19 cellular contexts compared by ENCODE assay signal in the genomic region with DNA sequence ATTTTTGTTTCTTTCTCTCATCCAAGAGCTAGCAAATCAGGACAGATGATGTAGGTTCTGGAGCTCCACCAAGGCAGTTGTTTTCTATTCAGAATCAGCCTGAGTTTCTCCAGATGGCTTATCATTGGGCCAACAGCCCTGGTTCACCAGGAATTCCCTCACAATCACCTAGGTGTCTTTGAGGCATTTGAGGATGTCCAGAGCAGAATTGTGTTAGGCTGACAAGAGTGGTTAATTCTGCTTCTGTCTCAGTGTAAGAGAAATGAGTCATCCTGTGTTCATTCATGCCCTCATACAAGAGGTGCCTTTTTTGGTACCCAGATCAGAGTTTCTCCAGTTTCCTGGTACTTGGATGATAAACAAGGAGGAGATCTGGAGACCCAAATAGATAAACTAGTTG.
"Had no signal": no experiment of that assay in that cellular context is flagged by ENCODE, and none has a peak within 500 bp of the region (broad histone marks: within the 10 kb centered on the region; RNA-seq: fewer than 3 reads in every experiment).

No MANE protein-coding gene starts in this region.

- H3K4me3 ChIP-seq: ascending aorta, colonic mucosa, hepatocyte, smooth muscle cell, transverse colon had no signal

- DNase-seq: activated CD4-positive, alpha-beta T cell treated with anti-CD3 and anti-CD28 coated beads for 48 hours; activated CD8-positive, alpha-beta memory T cell treated with anti-CD3 and anti-CD28 coated beads, Interleukin-2, amount 10 ng/mL, durations not matched to agents 7 days and 5 days; activated CD8-positive, alpha-beta T cell treated with anti-CD3 and anti-CD28 coated beads for 36 hours; activated gamma-delta T cell treated with Interleukin-2 at 50 U/mL for 16 hours; colonic mucosa; foreskin keratinocyte; left cardiac atrium; mesenchymal stem cell; occipital lobe; stimulated activated CD4-positive, alpha-beta T cell treated with anti-CD3 and anti-CD28 coated beads, Interleukin-2, amount 100 ng/mL, for 48 hours; stimulated activated CD8-positive, alpha-beta memory T cell treated with anti-CD3 and anti-CD28 coated beads, Interleukin-4, amount 100 ng/mL, for 48 hours; stimulated activated naive B cell treated with anti-CD40 and anti-IgM and Interleukin-4, amounts not matched to agents 10 μg/mL and 1 μg/mL and 100 μg/mL, for 72 hours; transverse colon had no signal

- ATAC-seq: activated CD8-positive, alpha-beta memory T cell treated with anti-CD3 and anti-CD28 coated beads, Interleukin-2, amount 10 ng/mL, durations not matched to agents 7 days and 5 days; activated CD8-positive, alpha-beta T cell treated with anti-CD3 and anti-CD28 coated beads for 36 hours; foreskin keratinocyte; left cardiac atrium; sciatic nerve; stimulated activated naive B cell treated with anti-CD40 and anti-IgM and Interleukin-4, amounts not matched to agents 10 μg/mL and 1 μg/mL and 100 μg/mL, for 72 hours had no signal

- H3K27ac Mint-ChIP-seq: activated CD8-positive, alpha-beta memory T cell treated with anti-CD3 and anti-CD28 coated beads, Interleukin-2, amount 10 ng/mL, durations not matched to agents 7 days and 5 days; activated CD8-positive, alpha-beta T cell treated with anti-CD3 and anti-CD28 coated beads for 36 hours; activated naive CD4-positive, alpha-beta T cell treated with anti-CD3 and anti-CD28 coated beads, Interleukin-2, amount 50 U/mL, for 24 hours; stimulated activated naive B cell treated with anti-CD40 and anti-IgM and Interleukin-4, amounts not matched to agents 10 μg/mL and 1 μg/mL and 100 μg/mL, for 72 hours had no signal

- H3K4me3 Mint-ChIP-seq: activated CD8-positive, alpha-beta memory T cell treated with anti-CD3 and anti-CD28 coated beads, Interleukin-2, amount 10 ng/mL, durations not matched to agents 7 days and 5 days; activated CD8-positive, alpha-beta T cell treated with anti-CD3 and anti-CD28 coated beads for 36 hours; activated naive CD4-positive, alpha-beta T cell treated with anti-CD3 and anti-CD28 coated beads, Interleukin-2, amount 50 U/mL, for 24 hours; stimulated activated naive B cell treated with anti-CD40 and anti-IgM and Interleukin-4, amounts not matched to agents 10 μg/mL and 1 μg/mL and 100 μg/mL, for 72 hours had no signal

- H3K36me3 ChIP-seq: ascending aorta, colonic mucosa, transverse colon had no signal

- H3K4me1 ChIP-seq: ascending aorta, colonic mucosa, foreskin keratinocyte had no signal

- H3K27me3 ChIP-seq: ascending aorta, colonic mucosa, foreskin keratinocyte, hepatocyte, transverse colon had no signal

- H3K27me3 Mint-ChIP-seq: activated CD8-positive, alpha-beta memory T cell treated with anti-CD3 and anti-CD28 coated beads, Interleukin-2, amount 10 ng/mL, durations not matched to agents 7 days and 5 days; activated CD8-positive, alpha-beta T cell treated with anti-CD3 and anti-CD28 coated beads for 36 hours; activated naive CD4-positive, alpha-beta T cell treated with anti-CD3 and anti-CD28 coated beads, Interleukin-2, amount 50 U/mL, for 24 hours; stimulated activated naive B cell treated with anti-CD40 and anti-IgM and Interleukin-4, amounts not matched to agents 10 μg/mL and 1 μg/mL and 100 μg/mL, for 72 hours had no signal

- H3K27ac ChIP-seq: ascending aorta, colonic mucosa, epithelial cell of prostate, foreskin keratinocyte, hepatocyte, transverse colon had no signal

- H3K4me2 ChIP-seq: hepatocyte, smooth muscle cell had no signal

- H2AFZ ChIP-seq: hepatocyte had no signal
